29 cellular contexts compared by ENCODE assay signal in the genomic region with DNA sequence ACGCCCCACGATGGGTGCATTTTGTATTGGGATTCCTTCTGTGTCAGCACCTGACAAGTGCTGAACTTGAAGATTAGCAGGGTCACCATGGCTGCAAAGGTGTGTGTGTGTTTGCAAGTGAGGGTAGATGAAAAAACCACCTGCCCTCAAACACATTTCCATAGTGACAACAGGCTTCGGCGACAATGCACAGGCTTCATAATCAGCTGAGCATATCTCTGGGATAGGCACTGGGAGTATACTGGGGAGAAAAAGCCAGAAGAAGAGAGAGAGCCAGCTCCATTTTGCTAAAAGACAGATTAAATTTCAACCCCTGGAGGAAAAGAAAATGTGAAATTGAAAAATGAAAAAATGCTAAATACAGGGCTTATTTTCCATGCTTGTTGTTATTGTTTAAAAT.
DNase-seq lines count a peak whose midpoint lies in the region; ATAC-seq lines count a peak whose summit lies in the region.
"Had no signal": no experiment of that assay in that cellular context is flagged by ENCODE, and none has a peak within 500 bp of the region (broad histone marks: within the 10 kb centered on the region; RNA-seq: fewer than 3 reads in every experiment).

No MANE protein-coding gene starts in this region.

- H3K27me3 ChIP-seq in ACC112 (ENCODE audit: insufficient read depth, low read length): no peaks in the 10 kb centered on the region
- H3K27me3 ChIP-seq: BLaER1 treated with 17β-estradiol and CSF1 and Interleukin-3, amounts not matched to agents 10 nM and 100 nM; esophagus squamous epithelium; gastrocnemius medialis; transverse colon had no signal

- H3K4me1 ChIP-seq in ACC112 (ENCODE audit: control insufficient read depth, insufficient read depth, low read length, unreplicated experiment): peaks cover 29% of the 10 kb centered on the region
- H3K4me1 ChIP-seq: gastrocnemius medialis had no signal

- no peak overlapping the region for H2AFZ ChIP-seq in ACC112 (ENCODE audit: low read length, unreplicated experiment)

- no peaks in the 10 kb centered on the region for H3K36me3 ChIP-seq in ACC112 (ENCODE audit: insufficient read depth, low read length)
- H3K36me3 ChIP-seq: BLaER1 treated with 17β-estradiol and CSF1 and Interleukin-3, amounts not matched to agents 10 nM and 100 nM; esophagus squamous epithelium; gastrocnemius medialis; transverse colon had no signal

- DNase-seq in DMS53 (lab: John Stamatoyannopoulos, UW): peak; percentile 85
- peak; percentile 60 for DNase-seq in SK-N-DZ (ENCODE audit: low spot score)
- no peak for DNase-seq in left ventricle myocardium superior
- DNase-seq in OCI-M1 (lab: John Stamatoyannopoulos, UW): no peak
- no peak for DNase-seq in GOT3 (lab: John Stamatoyannopoulos, UW)
- DNase-seq in HPDE6-E6E7 (ENCODE audit: extremely low spot score): no peak
- DNase-seq: ACHN; activated CD4-positive, alpha-beta T cell treated with anti-CD3 and anti-CD28 coated beads, Interleukin-2, amount 50 U/mL, for 4 hours; activated CD8-positive, alpha-beta memory T cell treated with anti-CD3 and anti-CD28 coated beads, Interleukin-2, amount 50 U/mL, for 4 hours; amygdala; caudate nucleus; esophagus squamous epithelium; hippocampal formation; immature natural killer cell; Karpas-422; midbrain; naive thymus-derived CD4-positive, alpha-beta T cell; NCI-H1436; NCI-H2107; NK-92 treated with Interleukin-12 subunit alpha and Interleukin-12 subunit beta, amount 100 ng/mL, for 24 hours; occipital lobe; transverse colon had no signal

- H3K79me2 ChIP-seq in ACC112 (ENCODE audit: control insufficient read depth, insufficient read depth, low read length, unreplicated experiment): no peaks in the 10 kb centered on the region

- peak; percentile 54 for ATAC-seq in left ventricle myocardium superior
- ATAC-seq in GM21360 (IDR thresholded peaks at IDR 0.05; ENCODE audit: unreplicated experiment): no peak
- ATAC-seq: left lobe of liver; naive thymus-derived CD4-positive, alpha-beta T cell; Panc1 had no signal

- no peak overlapping the region for H3K4me3 ChIP-seq in ACC112 (ENCODE audit: low read depth, low read length)
- H3K4me3 ChIP-seq: BLaER1 treated with 17β-estradiol and CSF1 and Interleukin-3, amounts not matched to agents 10 nM and 100 nM; esophagus squamous epithelium; gastrocnemius medialis; transverse colon had no signal

- peak overlapping the region; percentile 48 for H3K27ac ChIP-seq in ACC112 (ENCODE audit: low read depth, low read length)
- H3K27ac ChIP-seq: BLaER1 treated with 17β-estradiol and CSF1 and Interleukin-3, amounts not matched to agents 10 nM and 100 nM; HL-60; transverse colon had no signal

- intact Hi-C loops in left ventricle myocardium superior (cut with micrococcal nuclease): no loop called here

Comparison
In these comparisons a context has a peak if more than half of its experiments do, and no peak if none do; other contexts are left out.
1. DNase-seq: peak in DMS53 (single experiment) and SK-N-DZ (single experiment); none in left ventricle myocardium superior (single experiment), OCI-M1 (single experiment), GOT3 (single experiment) and HPDE6-E6E7 (single experiment).